Comparison of ENCODE assay signal across 28 cellular contexts in the genomic region with DNA sequence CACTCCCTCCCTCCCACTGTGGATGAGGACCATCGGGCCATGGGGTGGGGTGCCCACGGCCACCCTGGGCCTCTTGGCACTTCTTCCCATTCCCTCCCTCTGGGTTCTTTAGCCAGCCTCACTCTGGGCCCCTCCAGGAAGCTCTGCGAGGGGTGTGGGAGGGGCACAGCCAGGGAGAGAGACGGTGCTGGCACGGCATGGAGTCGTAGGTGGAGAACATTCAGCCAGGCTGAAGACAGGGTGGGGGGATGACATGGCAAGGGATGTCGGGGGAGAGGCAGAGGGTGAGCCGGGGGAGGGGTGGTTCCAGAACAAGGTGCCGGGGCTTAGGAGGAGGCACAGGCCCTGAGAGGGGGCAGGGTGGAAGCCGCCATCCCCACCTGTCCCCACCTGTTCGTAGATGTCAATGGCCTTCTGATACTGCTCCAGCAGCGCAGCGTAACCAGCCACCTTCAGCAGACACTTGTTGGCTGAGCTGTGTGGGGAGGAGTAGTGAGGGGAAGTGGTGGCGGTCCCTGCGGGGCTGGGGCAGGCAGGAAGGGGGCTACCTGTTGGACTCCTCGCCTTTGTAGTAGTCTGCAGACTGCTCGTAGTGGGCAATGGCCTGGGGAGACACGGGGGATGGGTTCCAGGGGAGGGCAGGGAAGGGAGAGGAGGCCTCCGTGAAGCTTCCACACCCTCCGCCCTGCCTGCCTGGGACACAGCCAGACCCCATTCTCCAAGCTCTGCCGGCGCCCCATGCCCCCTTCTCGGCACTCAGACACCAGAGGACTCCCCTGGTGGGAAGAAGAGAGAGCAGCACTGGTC. TPM values are rescaled to one million over a fixed set of nuclear protein-coding genes. Genes with fewer than 3 reads are reported as not detected.
DNase-seq lines count a peak whose midpoint lies in the region; ATAC-seq and TF ChIP-seq lines count a peak whose summit lies in the region.
"Had no signal": no experiment of that assay in that cellular context is flagged by ENCODE, and none has a peak within 500 bp of the region (broad histone marks: within the 10 kb centered on the region; RNA-seq: fewer than 3 reads in every experiment).

No MANE protein-coding gene starts in this region.

- DNase-seq in NCI-H510A (lab: John Stamatoyannopoulos, UW) (peak; percentile 21), NCI-H510A treated with DMSO at 0.1 percent for 48 hours (lab: John Stamatoyannopoulos, UW) (no peak), NCI-H226 (peak; percentile 0), occipital lobe (lab: John Stamatoyannopoulos, UW) (peak; percentile 24), ovary (no peak), GM03348 (ENCODE audit: low spot score) (no peak)
- DNase-seq: activated CD4-positive, CD25-positive, alpha-beta regulatory T cell treated with anti-CD3 and anti-CD28 coated beads, Interleukin-2, amount 50 U/mL, for 72 hours; activated gamma-delta T cell treated with Interleukin-2 at 50 U/mL for 16 hours; activated T-cell treated with anti-CD3 and anti-CD28 coated beads for 4 hours; CD4-positive, CD25-positive, alpha-beta regulatory T cell; endodermal cell; foreskin keratinocyte; HFFc6; Kasumi-1; NCI-H1694; NCI-H2171 treated with DMSO at 0.1 percent for 48 hours; NCI-H69; Peyer's patch; SJCRH30; stimulated activated naive CD8-positive, alpha-beta T cell treated with anti-CD3 and anti-CD28 coated beads, Interleukin-15, Interleukin-2, amounts not matched to agents 100 U/mL and 50 U/mL, for 24 hours had no signal

- no peak for ATAC-seq in GM19351 (IDR thresholded peaks at IDR 0.05; ENCODE audit: unreplicated experiment)
- ATAC-seq: foreskin keratinocyte; GM12878; stimulated activated naive CD8-positive, alpha-beta T cell treated with anti-CD3 and anti-CD28 coated beads, Interleukin-15, Interleukin-2, amounts not matched to agents 100 U/mL and 50 U/mL, for 24 hours had no signal

- no peaks in the 10 kb centered on the region for H3K4me1 ChIP-seq in ovary (ENCODE audit: insufficient read depth)
- H3K4me1 ChIP-seq: foreskin keratinocyte, Peyer's patch had no signal

- no peak for TF ChIP-seq CTCF in ovary (IDR thresholded peaks at IDR 0.05)

- no peaks in the 10 kb centered on the region for H3K27me3 ChIP-seq in ovary
- H3K27me3 ChIP-seq: esophagus muscularis mucosa, foreskin keratinocyte, neutrophil, Peyer's patch, SJCRH30 had no signal

- TF ChIP-seq EP300 in ovary (IDR thresholded peaks at IDR 0.05): no peak

- H3K9me3 ChIP-seq in ovary: no peaks in the 10 kb centered on the region
- H3K9me3 ChIP-seq: esophagus muscularis mucosa, neutrophil, Peyer's patch, SJCRH30, thoracic aorta had no signal

- peak overlapping the region; percentile 72 for H3K27ac ChIP-seq in cingulate gyrus (ENCODE audit: low read depth, low read length)
- no peak overlapping the region for H3K27ac ChIP-seq in ovary
- H3K27ac ChIP-seq: esophagus muscularis mucosa, foreskin keratinocyte, neutrophil, Peyer's patch, SJCRH30, thoracic aorta had no signal

- no peak overlapping the region for H3K4me3 ChIP-seq in ovary
- H3K4me3 ChIP-seq: esophagus muscularis mucosa, GM12878, Peyer's patch, SJCRH30, thoracic aorta had no signal

- no peak for TF ChIP-seq POLR2A in ovary (IDR thresholded peaks at IDR 0.05)

- 67 to 71% (median 68%) methylated on average over 23 of the region's 23 CpGs for WGBS in ovary, 3 donors

- H3K36me3 ChIP-seq in ovary: no peaks in the 10 kb centered on the region

- intact Hi-C loops in ovary (cut with DNase I): loop anchor here in 1 of 4 donors (2.0 kb wide), 1 partner anchor 60 kb away; no protein-coding TSS in a partner anchor

RNA-seq across cellular contexts. Expression of gene KPTN, which starts 8.8 kb away (rescaled TPM):
- total RNA-seq in occipital lobe (4.2 TPM), ovary (1 to 10 TPM; 2.8 to 5.5 (median 4.4) TPM)
- 1 to 10 TPM; 4.4 to 5.4 TPM for polyA plus RNA-seq in ovary

RNA-seq across cellular contexts. Expression of gene SLC8A2, which starts 21.1 kb away (rescaled TPM):
- total RNA-seq in occipital lobe (40.1 TPM), ovary (1 to 10 TPM in 1 of 7 donors, under 1 TPM in 3, not detected in 3; 0.07 to 1.3 (median 0.39) TPM)
- under 1 TPM; 0.08 to 0.60 TPM for polyA plus RNA-seq in ovary
- total RNA-seq: A172; CD4-positive, CD25-positive, alpha-beta regulatory T cell; GM12878; HFFc6; pulmonary artery endothelial cell had no signal
- polyA plus RNA-seq: CD4-positive, CD25-positive, alpha-beta regulatory T cell; GM12878 had no signal

RNA-seq across cellular contexts. Expression of gene NAPA, which starts 22.1 kb away (rescaled TPM):
- 26.8 TPM for total RNA-seq in occipital lobe
- total RNA-seq in ovary: 100 to 1,000 TPM in 2 of 7 donors, 10 to 100 TPM in 5; 76.5 to 101 (median 95.1) TPM
- polyA plus RNA-seq in ovary: 10 to 100 TPM; 59.4 to 74.5 TPM

Comparison
In these comparisons a context has a peak if more than half of its experiments do, and no peak if none do; other contexts are left out.
1. DNase-seq: peak in NCI-H510A (single experiment), NCI-H226 (single experiment) and occipital lobe (single experiment); none in NCI-H510A treated with DMSO at 0.1 percent for 48 hours (single experiment), ovary (0 of 5) and GM03348 (single experiment).
2. RNA of gene SLC8A2, which starts 21.1 kb away (total RNA-seq): 40.1 TPM in occipital lobe (single experiment); 0.07 to 1.3 TPM in ovary; every median in the first group is over 10 times any median in the second.